ENCODE assay signal across 29 cellular contexts in the genomic region with DNA sequence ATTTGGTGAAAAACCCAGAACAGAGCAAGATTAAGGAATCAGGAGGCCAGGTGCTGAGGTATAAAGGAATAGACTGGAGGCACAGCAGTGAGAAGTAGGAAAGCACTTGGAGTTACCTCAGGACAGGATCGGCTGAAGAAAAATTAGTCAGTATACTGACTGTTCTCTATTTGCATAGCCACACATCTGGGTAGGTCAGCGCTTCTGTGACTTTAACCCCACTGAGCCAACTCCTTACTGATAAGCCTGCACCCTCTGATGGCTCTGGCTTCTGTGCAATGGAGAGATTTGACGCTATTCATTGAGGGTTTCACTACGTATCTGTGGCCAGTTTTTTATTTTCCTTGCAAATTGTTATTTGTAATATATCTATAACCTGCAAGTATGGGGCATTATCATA. TPM values are rescaled to one million over a fixed set of nuclear protein-coding genes. Genes with fewer than 3 reads are reported as not detected.
"Had no signal": no experiment of that assay in that cellular context is flagged by ENCODE, and none has a peak within 500 bp of the region (broad histone marks: within the 10 kb centered on the region; RNA-seq: fewer than 3 reads in every experiment).

No MANE protein-coding gene starts in this region.

- H3K9me3 ChIP-seq: adrenal gland, SJCRH30, SK-N-SH had no signal

- DNase-seq: activated CD4-positive, alpha-beta T cell treated with anti-CD3 and anti-CD28 coated beads, Interleukin-2, amount 50 U/mL, for 1 hour; activated CD4-positive, CD25-positive, alpha-beta regulatory T cell; activated CD8-positive, alpha-beta memory T cell treated with anti-CD3 and anti-CD28 coated beads, Interleukin-2, amount 50 U/mL, for 4 hours; activated CD8-positive, alpha-beta T cell treated with anti-CD3 and anti-CD28 coated beads for 36 hours; activated naive CD4-positive, alpha-beta T cell treated with anti-CD3 and anti-CD28 coated beads, Interleukin-2, amount 50 U/mL, for 16 hours; activated naive CD8-positive, alpha-beta T cell treated with anti-CD3 and anti-CD28 coated beads, Interleukin-2, amount 10 ng/mL, durations not matched to agents 7 days and 5 days; adrenal gland; aorta; central memory CD4-positive, alpha-beta T cell; KBM-7; MV-4-11; NCI-H1092 treated with DMSO at 0.1 percent for 48 hours; NCI-H1417 treated with DMSO at 0.1 percent for 48 hours; NCI-H1694; NCI-H2029; NCI-H2107; NCI-H2171 treated with DMSO at 0.1 percent for 48 hours; NCI-H226; NCI-H69; NK-92 treated with Interleukin-12 subunit alpha and Interleukin-12 subunit beta, amount 100 ng/mL, for 24 hours; OCI-M1; Right ventricle myocardium superior; RPMI8226; SJCRH30; SK-N-SH; T-helper 1 cell had no signal

- H3K9me3 Mint-ChIP-seq: activated naive CD8-positive, alpha-beta T cell treated with anti-CD3 and anti-CD28 coated beads, Interleukin-2, amount 10 ng/mL, durations not matched to agents 7 days and 5 days had no signal

- H3K36me3 Mint-ChIP-seq: activated naive CD8-positive, alpha-beta T cell treated with anti-CD3 and anti-CD28 coated beads, Interleukin-2, amount 10 ng/mL, durations not matched to agents 7 days and 5 days had no signal

- H3K36me3 ChIP-seq: adrenal gland, SJCRH30 had no signal

- ATAC-seq: activated CD8-positive, alpha-beta T cell treated with anti-CD3 and anti-CD28 coated beads for 36 hours; Panc1 had no signal

- H3K4me3 ChIP-seq: adrenal gland, SJCRH30 had no signal

- H3K4me1 ChIP-seq: adrenal gland, SJCRH30 had no signal

- H3K27me3 ChIP-seq: adrenal gland, SJCRH30 had no signal

- H3K4me3 Mint-ChIP-seq: activated CD8-positive, alpha-beta T cell treated with anti-CD3 and anti-CD28 coated beads for 36 hours; activated naive CD8-positive, alpha-beta T cell treated with anti-CD3 and anti-CD28 coated beads, Interleukin-2, amount 10 ng/mL, durations not matched to agents 7 days and 5 days had no signal

- H3K4me1 Mint-ChIP-seq: activated naive CD8-positive, alpha-beta T cell treated with anti-CD3 and anti-CD28 coated beads, Interleukin-2, amount 10 ng/mL, durations not matched to agents 7 days and 5 days had no signal

- H3K27ac Mint-ChIP-seq: activated CD8-positive, alpha-beta T cell treated with anti-CD3 and anti-CD28 coated beads for 36 hours; activated naive CD8-positive, alpha-beta T cell treated with anti-CD3 and anti-CD28 coated beads, Interleukin-2, amount 10 ng/mL, durations not matched to agents 7 days and 5 days had no signal

- H3K27ac ChIP-seq: adrenal gland, SJCRH30, VCaP had no signal

RNA-seq across cellular contexts. Expression of gene MECOM, which starts 22.3 kb away (rescaled TPM):
- total RNA-seq: activated CD8-positive, alpha-beta T cell treated with anti-CD3 and anti-CD28 coated beads for 36 hours; activated naive CD8-positive, alpha-beta T cell treated with anti-CD3 and anti-CD28 coated beads, Interleukin-2, amount 10 ng/mL, durations not matched to agents 7 days and 5 days; T-helper 2 cell treated with Interferon-gamma antibody and Interleukin-4, amounts not matched to agents 100 ng/mL and 5 ng/mL, for 36 hours had no signal
